12 cellular contexts compared by ENCODE assay signal in the genomic region with DNA sequence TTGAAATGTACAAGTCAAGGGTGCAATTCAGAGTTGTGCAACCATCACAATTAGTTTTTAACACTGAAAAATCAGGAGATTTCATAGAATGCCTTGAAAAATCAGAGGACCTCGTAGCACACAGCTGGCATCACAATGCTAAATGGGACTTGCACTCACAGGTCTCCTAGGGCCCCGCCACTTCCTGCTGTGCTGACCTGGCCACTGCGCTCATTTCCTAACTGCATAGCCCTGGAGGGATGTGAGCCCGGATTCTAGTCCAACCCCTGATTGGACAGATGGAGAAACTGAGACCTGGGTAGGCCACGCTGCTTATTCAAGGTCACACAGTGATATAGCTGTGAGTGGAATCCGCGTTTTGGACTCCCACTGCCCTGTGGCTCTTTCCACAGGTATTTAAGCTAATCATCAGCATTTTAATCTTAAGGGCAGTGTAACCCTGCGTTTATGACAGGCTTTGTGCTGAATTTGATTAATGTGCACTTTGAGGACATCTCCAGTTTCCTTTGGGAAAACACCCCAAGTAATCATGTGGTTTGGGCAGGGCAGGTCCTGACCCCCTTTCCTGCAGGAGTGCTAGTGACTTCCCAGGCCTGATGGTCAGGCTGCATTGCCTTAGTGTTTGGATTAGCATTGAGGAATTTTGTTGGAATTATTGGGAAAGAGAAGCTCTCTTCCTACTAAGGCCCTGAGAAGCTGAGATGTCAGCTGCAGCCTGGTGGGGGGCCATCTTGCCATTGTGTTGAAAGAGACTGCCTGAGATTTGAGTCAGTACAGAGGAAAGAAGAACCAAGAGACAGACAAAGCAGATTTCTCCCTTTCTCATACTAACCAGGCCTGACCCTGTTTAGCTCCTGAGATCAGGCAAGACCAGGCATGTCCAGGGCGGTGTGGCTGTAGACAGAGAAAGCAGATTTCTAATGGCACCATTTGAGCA. TPM values are rescaled to one million over a fixed set of nuclear protein-coding genes. Genes with fewer than 3 reads are reported as not detected.
A peak's percentile ranks its signal among the peaks of the same experiment; 100 is the strongest.
DNase-seq lines count a peak whose midpoint lies in the region; ATAC-seq, FAIRE-seq and TF ChIP-seq lines count a peak whose summit lies in the region.
"Had no signal": no experiment of that assay in that cellular context is flagged by ENCODE, and none has a peak within 500 bp of the region (broad histone marks: within the 10 kb centered on the region; RNA-seq: fewer than 3 reads in every experiment).

No MANE protein-coding gene starts in this region.

- ATAC-seq in GM21717 (IDR thresholded peaks at IDR 0.05; ENCODE audit: unreplicated experiment) (peak; percentile 52), foreskin keratinocyte (peak; percentile 81), heart left ventricle (no peak), HG02759 (IDR thresholded peaks at IDR 0.05; ENCODE audit: unreplicated experiment) (no peak), GM21723 (IDR thresholded peaks at IDR 0.05; ENCODE audit: unreplicated experiment) (no peak)

- CTCF ChIA-PET in PC-9 (lab: Charles Lee), result interaction anchor here (0.8 kb wide), 1 partner anchor 40 kb away, joined by 4 read pairs; no protein-coding TSS in a partner anchor

- peak; percentile 5 for DNase-seq in COLO668 (lab: John Stamatoyannopoulos, UW; ENCODE audit: unreplicated experiment)
- DNase-seq in PC-9, result peak in 1 of 2 experiments; percentile 43
- DNase-seq in foreskin keratinocyte, result peak; percentile 61 to 84
- DNase-seq in heart left ventricle, result no peak
- DNase-seq in small intestine, result no peak
- DNase-seq: Calu3, NCI-H1092 treated with DMSO at 0.1 percent for 48 hours, uterus had no signal

- H3K4me1 ChIP-seq in PC-9 (replicated peaks; ENCODE audit: insufficient read depth) (peaks cover 26% of the 10 kb centered on the region), foreskin keratinocyte (peaks cover 4% of the 10 kb centered on the region), heart left ventricle (peaks cover 0 to 21% (median 8%) of the 10 kb centered on the region in 12 donors), small intestine (ENCODE audit: control insufficient read depth in 2 of 2, insufficient read depth in 1 of 2, low read depth in 1 of 2, low read length in 1 of 2) (no peaks in the 10 kb centered on the region)

- no peak overlapping the region for H2AFZ ChIP-seq in PC-9

- no peak for FAIRE-seq in small intestine (lab: Jason Lieb, UNC)

- H3K9me2 ChIP-seq in PC-9 (ENCODE audit: insufficient read depth), result no peaks in the 10 kb centered on the region

- H3F3A ChIP-seq in PC-9 (ENCODE audit: insufficient read depth, low read depth), result 0 out of 2 replicates have a peak, but pooled peaks cover 6% of the 10 kb centered on the region

- 78 to 89% (median 80%) methylated on average over 9 of the region's 9 CpGs for WGBS in heart left ventricle, 4 donors
- WGBS in small intestine, 3 donors, result 54 to 76% (median 69%) methylated on average over 9 of the region's 9 CpGs

- H3K36me3 ChIP-seq in PC-9 (ENCODE audit: low read depth) (no peaks in the 10 kb centered on the region), heart left ventricle (no peaks in the 10 kb centered on the region), small intestine (ENCODE audit: control insufficient read depth in 2 of 2, insufficient read depth in 2 of 2, low read length in 2 of 2) (no peaks in the 10 kb centered on the region)
- H3K36me3 ChIP-seq: neutrophil, uterus had no signal

- TF ChIP-seq CTCF in PC-9 (conservative IDR thresholded peaks at IDR 0.05) (no peak), foreskin keratinocyte (conservative IDR thresholded peaks at IDR 0.05) (no peak), heart left ventricle (IDR thresholded peaks at IDR 0.05) (no peak)

- H3K9me3 ChIP-seq in PC-9 (ENCODE audit: insufficient read depth, low read depth) (no peaks in the 10 kb centered on the region), heart left ventricle (no peaks in the 10 kb centered on the region), small intestine (ENCODE audit: control insufficient read depth, low read depth) (no peaks in the 10 kb centered on the region)
- H3K9me3 ChIP-seq: neutrophil, uterus had no signal

- intact Hi-C loops in PC-9 (cut with micrococcal nuclease; ENCODE audit: unreplicated experiment), result loop anchor here (2.0 to 10.0 kb wide), 3 partner anchors 235 to 693 kb away; a partner anchor contains a TSS
- intact Hi-C loops in heart left ventricle (cut with DNase I), result loop anchor here in 7 of 10 donors (5.0 to 10.0 kb wide), 4 partner anchors 280 to 1023 kb away; a partner anchor contains a TSS

- H4K20me1 ChIP-seq in PC-9 (ENCODE audit: insufficient read depth), result no peaks in the 10 kb centered on the region

- no peaks in the 10 kb centered on the region for H3K79me2 ChIP-seq in PC-9 (ENCODE audit: low read depth)

- BruUV-seq in PC-9 (replicated peaks; lab: Mats Ljungman, UMichigan), result no TSS peak

- 0 out of 2 replicates have a peak overlapping the region, but pooled peaks have one; percentile 0 for H3K4me2 ChIP-seq in PC-9

- POLR2A ChIA-PET in PC-9 (lab: Charles Lee; ENCODE audit: unreplicated experiment), result interaction anchor here (0.6 kb wide), 2 partner anchors 77 to 221 kb away, joined by 3 to 5 read pairs; no protein-coding TSS in a partner anchor

- no peak for TF ChIP-seq POLR2A in heart left ventricle (IDR thresholded peaks at IDR 0.05)

- H3K27me3 ChIP-seq in PC-9 (ENCODE audit: insufficient read depth, low read depth) (no peaks in the 10 kb centered on the region), foreskin keratinocyte (peaks cover 3% of the 10 kb centered on the region), heart left ventricle (peaks cover 0 to 34% (median 0%) of the 10 kb centered on the region in 9 donors), small intestine (ENCODE audit: control insufficient read depth in 2 of 2, insufficient read depth in 2 of 2, low read length in 2 of 2) (peaks cover 0 to 17% of the 10 kb centered on the region in 2 donors)

- H3K27ac ChIP-seq in PC-9, result peak overlapping the region; percentile 45; the same call in 1 of the 2 replicates
- H3K27ac ChIP-seq in foreskin keratinocyte, result peak overlapping the region; percentile 24
- no peak overlapping the region for H3K27ac ChIP-seq in heart left ventricle
- no peak overlapping the region for H3K27ac ChIP-seq in small intestine (ENCODE audit: low read depth in 1 of 2, low read length in 1 of 2)
- H3K27ac ChIP-seq: neutrophil, uterus had no signal

- H3K4me3 ChIP-seq in PC-9 (no peak overlapping the region), heart left ventricle (no peak overlapping the region), small intestine (ENCODE audit: low read depth in 1 of 2, low read length in 2 of 2) (no peak overlapping the region)
- H3K4me3 ChIP-seq: uterus had no signal

RNA-seq across cellular contexts. Expression of a gene that starts 36.2 kb away (rescaled TPM):
- total RNA-seq in PC-9 (2021) (42.2 and 63.5 TPM in 2 replicates), foreskin keratinocyte (10.2 and 25.1 TPM in 2 replicates), heart left ventricle (10 to 100 TPM in 4 of 9 donors, 1 to 10 TPM in 5; 3.9 to 15.0 (median 8.6) TPM)
- polyA plus RNA-seq in foreskin keratinocyte (8.6 and 17.8 TPM in 2 replicates), heart left ventricle (10 to 100 TPM in 1 of 2 donors, 1 to 10 TPM in 1; 6.2 to 15.2 TPM), small intestine (10 to 100 TPM in 1 of 3 donors, 1 to 10 TPM in 1, not detected in 1; 1.4 to 12.1 TPM)

RNA-seq across cellular contexts. Expression of a gene that starts 57.0 kb away (rescaled TPM):
- total RNA-seq in PC-9 (2021) (2.2 and 3.4 TPM in 2 replicates), foreskin keratinocyte (not detected in 2 replicates), heart left ventricle (100 to 1,000 TPM; 132 to 451 (median 247) TPM)
- polyA plus RNA-seq in foreskin keratinocyte (not detected in 2 replicates), heart left ventricle (100 to 1,000 TPM; 153 to 356 TPM), small intestine (1 to 10 TPM in 1 of 3 donors, under 1 TPM in 1, not detected in 1; 0.03 to 3.5 TPM)
- total RNA-seq: Calu3, uterus had no signal

Comparison
In these comparisons a context has a peak if more than half of its experiments do, and no peak if none do; other contexts are left out.
1. DNase-seq: peak in COLO668 (single experiment) and foreskin keratinocyte (2 of 2); none in heart left ventricle (0 of 5) and small intestine (single experiment).
2. ATAC-seq: peak in GM21717 (single experiment) and foreskin keratinocyte (single experiment); none in heart left ventricle (0 of 4), HG02759 (single experiment) and GM21723 (single experiment).
3. H3K27ac ChIP-seq: peak in PC-9 (single experiment) and foreskin keratinocyte (single experiment); none in heart left ventricle (0 of 12) and small intestine (0 of 2).
4. RNA of a gene that starts 57.0 kb away (total RNA-seq): 132 to 451 TPM in heart left ventricle; 2.2 to 3.4 TPM in PC-9 and not detected in foreskin keratinocyte; every median in the first group is over 10 times any median in the second.